12 cellular contexts compared by ENCODE assay signal in the genomic region with DNA sequence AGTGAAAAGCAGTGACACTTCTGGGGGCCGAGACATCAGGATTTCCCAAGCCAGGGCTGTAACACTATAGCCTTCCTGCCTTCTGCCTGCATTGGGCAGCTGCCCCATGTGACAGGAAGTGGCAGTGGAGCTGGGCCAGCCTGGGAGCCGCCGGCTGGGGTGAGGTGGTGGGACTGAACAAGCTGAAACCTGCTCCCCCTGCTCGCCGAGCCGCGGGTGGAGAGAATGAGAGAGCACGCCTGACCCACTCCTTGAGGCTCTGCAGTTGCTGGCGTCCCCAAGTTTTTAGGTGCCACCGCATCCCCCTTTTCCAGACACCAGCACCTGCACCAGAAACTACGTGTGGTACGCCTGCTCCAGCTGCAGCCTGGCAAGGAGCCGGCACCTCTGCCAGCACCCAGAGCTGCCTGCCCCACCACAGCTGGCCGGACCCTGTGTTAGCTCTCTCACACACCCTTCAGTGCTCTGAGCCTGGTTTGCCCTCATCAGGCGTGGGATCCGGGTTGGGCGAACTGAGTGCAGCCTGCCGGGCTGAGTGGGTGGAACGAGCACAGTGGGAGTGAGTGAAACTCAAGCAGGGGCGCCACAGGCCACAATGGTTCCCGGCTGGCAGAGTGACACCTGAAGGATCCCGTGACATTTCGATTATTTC.
DNase-seq lines count a peak whose midpoint lies in the region; ATAC-seq and TF ChIP-seq lines count a peak whose summit lies in the region.
"Had no signal": no experiment of that assay in that cellular context is flagged by ENCODE, and none has a peak within 500 bp of the region (broad histone marks: within the 10 kb centered on the region; RNA-seq: fewer than 3 reads in every experiment).

No MANE protein-coding gene starts in this region.

- no peak for TF ChIP-seq CTCF in smooth muscle cell (IDR thresholded peaks at IDR 0.05; ENCODE audit: borderline replicate concordance, insufficient read depth, poor library complexity, severe bottlenecking)

- H4K20me1 ChIP-seq in smooth muscle cell (ENCODE audit: low read depth): no peaks in the 10 kb centered on the region

- H3K27ac Mint-ChIP-seq in IgD-negative memory B cell: peak overlapping the region in 2 of 3 donors; percentile 4 to 57
- H3K27ac Mint-ChIP-seq: CD4-positive, CD25-positive, alpha-beta regulatory T cell; stimulated activated effector memory CD8-positive, alpha-beta T cell treated with anti-CD3 and anti-CD28 coated beads, Interleukin-12 subunit alpha, Interleukin-12 subunit beta, amount 100 ng/mL, for 72 hours had no signal

- H3K4me1 ChIP-seq in smooth muscle cell (ENCODE audit: low read depth): peaks cover 6% of the 10 kb centered on the region

- H3K4me1 Mint-ChIP-seq in IgD-negative memory B cell: peaks cover 31 to 39% (median 32%) of the 10 kb centered on the region in 3 donors

- 97% methylated on average over 23 of the region's 23 CpGs for WGBS in smooth muscle cell (ENCODE audit: low lambda C conversion rate)

- no peaks in the 10 kb centered on the region for H3K27me3 ChIP-seq in smooth muscle cell (ENCODE audit: low read depth)

- H3F3A ChIP-seq in smooth muscle cell (ENCODE audit: low read depth): peaks cover 12% of the 10 kb centered on the region

- H3K27ac ChIP-seq in smooth muscle cell (ENCODE audit: low read depth): peak overlapping the region; percentile 70

- no peak for ATAC-seq in HG02678 (IDR thresholded peaks at IDR 0.05; ENCODE audit: unreplicated experiment)
- no peak for ATAC-seq in HG03520 (IDR thresholded peaks at IDR 0.05; ENCODE audit: unreplicated experiment)
- ATAC-seq: activated T-cell treated with anti-CD3 and anti-CD28 coated beads, Interleukin-2, amount 50 U/mL, for 4 hours; stimulated activated effector memory CD8-positive, alpha-beta T cell treated with anti-CD3 and anti-CD28 coated beads, Interleukin-12 subunit alpha, Interleukin-12 subunit beta, amount 100 ng/mL, for 72 hours had no signal

- H3K9ac ChIP-seq in smooth muscle cell (ENCODE audit: low read depth): no peak overlapping the region

- no peaks in the 10 kb centered on the region for H3K9me3 ChIP-seq in smooth muscle cell (replicated peaks; ENCODE audit: low read depth)

- peaks cover 19% of the 10 kb centered on the region for H3K79me2 ChIP-seq in smooth muscle cell (ENCODE audit: low read depth)

- no peak overlapping the region for H2AFZ ChIP-seq in smooth muscle cell (ENCODE audit: low read depth)

- no peaks in the 10 kb centered on the region for H3K36me3 ChIP-seq in smooth muscle cell (ENCODE audit: low read depth)

- no peaks in the 10 kb centered on the region for H3K27me3 Mint-ChIP-seq in IgD-negative memory B cell

- intact Hi-C loops in cardiac septum (cut with DNase I): no loop called here

- no peak overlapping the region for H3K4me3 ChIP-seq in smooth muscle cell

- peak; percentile 90 for DNase-seq in SKM-1 treated with dmso at 0.1 percent for 144 hours (lab: John Stamatoyannopoulos, UW; ENCODE audit: unreplicated experiment)
- peak; percentile 76 for DNase-seq in cardiac septum (ENCODE audit: low spot score)
- DNase-seq in smooth muscle cell (lab: John Stamatoyannopoulos, UW; ENCODE audit: unreplicated experiment): no peak
- DNase-seq in NCI-H774 (lab: John Stamatoyannopoulos, UW): no peak
- DNase-seq in stimulated activated CD4-positive, alpha-beta T cell treated with anti-CD3 and anti-CD28 coated beads, Interleukin-2, amount 100 ng/mL, for 24 hours: no peak
- DNase-seq: activated T-cell treated with anti-CD3 and anti-CD28 coated beads, Interleukin-2, amount 50 U/mL, for 4 hours; CD4-positive, CD25-positive, alpha-beta regulatory T cell; natural killer cell had no signal

- H3K9me3 Mint-ChIP-seq in IgD-negative memory B cell: no peaks in the 10 kb centered on the region
- H3K9me3 Mint-ChIP-seq: activated T-cell treated with anti-CD3 and anti-CD28 coated beads, Interleukin-2, amount 50 U/mL, for 4 hours; natural killer cell; stimulated activated effector memory CD8-positive, alpha-beta T cell treated with anti-CD3 and anti-CD28 coated beads, Interleukin-12 subunit alpha, Interleukin-12 subunit beta, amount 100 ng/mL, for 72 hours had no signal

- peak overlapping the region in 1 of 4 donors; percentile 22 for H3K4me3 Mint-ChIP-seq in IgD-negative memory B cell
- H3K4me3 Mint-ChIP-seq: activated T-cell treated with anti-CD3 and anti-CD28 coated beads, Interleukin-2, amount 50 U/mL, for 4 hours; CD4-positive, CD25-positive, alpha-beta regulatory T cell; natural killer cell; stimulated activated effector memory CD8-positive, alpha-beta T cell treated with anti-CD3 and anti-CD28 coated beads, Interleukin-12 subunit alpha, Interleukin-12 subunit beta, amount 100 ng/mL, for 72 hours had no signal

- peaks cover 4% of the 10 kb centered on the region for H3K36me3 Mint-ChIP-seq in IgD-negative memory B cell
- H3K36me3 Mint-ChIP-seq: natural killer cell; stimulated activated effector memory CD8-positive, alpha-beta T cell treated with anti-CD3 and anti-CD28 coated beads, Interleukin-12 subunit alpha, Interleukin-12 subunit beta, amount 100 ng/mL, for 72 hours had no signal

- no peak overlapping the region for H3K4me2 ChIP-seq in smooth muscle cell

Comparison
In these comparisons a context has a peak if more than half of its experiments do, and no peak if none do; other contexts are left out.
1. DNase-seq: peak in SKM-1 treated with dmso at 0.1 percent for 144 hours (single experiment) and cardiac septum (single experiment); none in smooth muscle cell (single experiment), NCI-H774 (single experiment) and stimulated activated CD4-positive, alpha-beta T cell treated with anti-CD3 and anti-CD28 coated beads, Interleukin-2, amount 100 ng/mL, for 24 hours (0 of 2).